ENCODE assay signal across 9 cellular contexts in the genomic region with DNA sequence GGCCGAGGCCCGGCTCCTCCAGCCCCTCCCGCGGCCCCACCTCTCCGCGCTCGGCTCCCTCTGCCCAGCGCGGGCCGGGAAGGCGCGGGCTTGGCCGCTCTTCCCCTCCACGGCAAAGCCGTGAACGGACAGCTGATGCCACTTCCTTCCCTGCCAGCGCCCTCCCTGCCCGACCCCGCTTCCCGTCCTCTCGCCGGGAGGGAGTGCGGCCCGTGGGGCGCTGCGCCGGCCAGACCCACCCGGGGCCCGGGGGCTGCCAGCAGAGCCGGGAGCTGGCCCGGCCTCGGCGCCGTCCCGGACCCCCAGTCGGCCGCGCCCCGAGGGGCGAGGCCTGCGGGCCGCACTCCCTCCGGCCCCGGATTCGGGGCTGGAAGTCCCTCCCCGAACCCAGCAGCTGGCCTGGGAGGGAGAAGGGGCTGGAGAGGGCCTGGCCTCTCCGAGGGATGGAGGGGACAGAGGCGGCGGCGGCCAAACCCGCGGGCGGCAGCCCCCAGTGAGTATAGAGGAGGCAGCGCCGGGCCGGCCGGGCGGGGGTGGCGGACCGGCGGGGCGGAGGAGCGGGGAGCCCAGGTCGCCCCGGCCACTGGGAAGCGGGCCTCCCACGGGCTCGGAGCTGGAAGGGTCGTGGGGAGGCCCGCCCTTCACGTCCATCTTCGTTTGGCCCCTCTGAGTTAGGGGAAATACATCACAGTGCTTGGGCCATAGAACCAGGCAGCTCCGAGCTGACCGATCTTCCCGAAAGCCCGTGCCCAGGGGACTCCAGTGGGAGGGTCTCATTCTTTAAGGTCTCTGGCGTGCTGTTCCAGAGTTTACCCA. TPM values are rescaled to one million over a fixed set of nuclear protein-coding genes. Genes with fewer than 3 reads are reported as not detected.
DNase-seq lines count a peak whose midpoint lies in the region; ATAC-seq, FAIRE-seq and TF ChIP-seq lines count a peak whose summit lies in the region.
"Had no signal": no experiment of that assay in that cellular context is flagged by ENCODE, and none has a peak within 500 bp of the region (broad histone marks: within the 10 kb centered on the region; RNA-seq: fewer than 3 reads in every experiment).

A gene with protein sequence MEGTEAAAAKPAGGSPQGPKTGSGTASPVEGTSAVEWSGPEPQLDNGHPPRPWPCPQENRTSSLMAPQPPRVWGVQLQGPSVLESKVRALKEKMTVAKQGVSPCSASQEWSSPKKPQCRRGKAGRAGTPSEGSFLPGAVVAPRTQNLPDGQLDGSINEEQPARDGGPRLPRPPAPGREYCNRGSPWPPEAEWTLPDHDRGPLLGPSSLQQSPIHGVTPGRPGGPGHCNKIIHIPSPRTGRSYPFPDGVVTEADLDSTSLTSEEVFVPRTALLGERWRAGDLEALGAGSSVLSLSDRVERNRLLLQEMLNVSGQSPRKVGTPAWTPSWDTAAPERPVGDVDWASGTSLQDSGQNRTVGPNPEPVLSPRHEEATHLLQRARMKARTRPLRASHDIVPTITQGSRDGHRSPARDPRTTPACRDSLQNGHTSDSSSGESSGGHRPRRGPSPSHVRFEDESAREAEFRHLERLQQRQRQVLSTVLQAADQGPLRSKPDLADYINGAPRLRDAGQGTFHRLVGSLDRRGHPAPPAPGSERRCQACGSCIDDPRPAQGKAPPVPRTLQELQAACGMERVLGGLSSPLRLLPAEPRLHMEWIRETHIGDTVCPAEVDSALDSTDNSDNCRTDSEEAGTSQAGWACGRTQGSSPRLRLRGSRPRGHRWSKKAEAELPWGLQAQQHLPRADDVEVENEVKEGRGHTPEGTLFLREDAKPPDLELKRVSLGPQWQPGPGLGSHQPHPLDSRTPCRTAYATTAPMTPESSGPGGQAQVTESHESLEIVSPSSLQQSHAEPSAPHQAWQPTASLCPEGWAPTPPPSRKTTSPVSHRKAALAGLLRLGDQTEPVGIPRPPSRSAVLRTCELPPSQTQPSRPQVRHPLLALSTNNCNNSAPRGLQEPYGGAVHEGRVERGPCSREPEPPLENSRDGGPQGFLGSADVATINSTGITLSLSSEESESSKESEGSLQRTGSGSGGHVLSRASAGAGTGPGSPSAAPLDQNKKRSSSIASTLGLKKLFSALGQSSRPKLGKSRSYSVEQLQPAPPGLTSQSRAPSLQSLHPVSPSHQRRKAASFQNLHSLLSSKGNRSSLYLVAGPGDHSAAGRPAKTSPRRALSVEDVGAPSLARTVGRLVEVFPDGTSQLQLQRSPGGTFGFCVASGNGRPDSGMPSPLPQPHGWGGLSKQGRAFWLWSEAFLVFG (plus strand): TSS at position 97 of the 816 bp plus-strand sequence. CDS start 347 bp downstream, at position 444.

- FAIRE-seq in urothelium cell line (lab: Jason Lieb, UNC), result no peak

- no peaks in the 10 kb centered on the region for H3K36me3 ChIP-seq in Panc1 (ENCODE audit: control insufficient read depth, insufficient read depth, low read length)

- DNase-seq in DMS 273 (lab: John Stamatoyannopoulos, UW; ENCODE audit: unreplicated experiment) (peak; percentile 69), DMS 273 treated with DMSO at 0.1 percent for 48 hours (lab: John Stamatoyannopoulos, UW) (no peak), Panc1 (ENCODE audit: low read depth, low spot score) (no peak), epithelial cell of proximal tubule (ENCODE audit: low read depth) (no peak), urothelium cell line (ENCODE audit: low spot score) (peak; percentile 61)

- H3K4me1 ChIP-seq in Panc1 (ENCODE audit: control insufficient read depth, insufficient read depth, low read length), result peaks cover 3% of the 10 kb centered on the region; the same call in 1 of the 2 replicates
- H3K4me1 ChIP-seq in mononuclear cell (ENCODE audit: insufficient read depth, low read length), result peaks cover 13% of the 10 kb centered on the region

- H3K4me3 ChIP-seq in Panc1 (ENCODE audit: low read depth in 2 of 2, low read length in 2 of 2) (peak within 1 kb of the TSS; percentile 47 to 56), epithelial cell of proximal tubule (ENCODE audit: low read depth, low read length) (peak within 1 kb of the TSS; percentile 72), mononuclear cell (ENCODE audit: low read length) (peak within 1 kb of the TSS; percentile 16)

- no peaks in the 10 kb centered on the region for H3K9me3 ChIP-seq in Panc1 (ENCODE audit: control insufficient read depth, insufficient read depth, low read depth, low read length)
- no peaks in the 10 kb centered on the region for H3K9me3 ChIP-seq in mononuclear cell (ENCODE audit: low read depth, low read length)

- POLR2A ChIA-PET in Panc1 (lab: Charles Lee), result interaction anchor here (0.7 kb wide), 2 partner anchors 10 to 60 kb away, joined by 11 to 18 read pairs; no protein-coding TSS in a partner anchor

- in situ Hi-C loops in Panc1 (cut with HindIII; ENCODE audit: low pct_unique_long_range_greater_than_20kb, low sequenced_read_pairs), result no loop called here

- intact Hi-C loops in Panc1 (cut with micrococcal nuclease; ENCODE audit: unreplicated experiment), result no loop called here

- H3K27me3 ChIP-seq in Panc1 (ENCODE audit: control insufficient read depth, insufficient read depth, low read length), result no peaks in the 10 kb centered on the region
- H3K27me3 ChIP-seq in mononuclear cell (ENCODE audit: insufficient read depth, low read length), result peaks cover 28% of the 10 kb centered on the region

- no TSS peak for BruUV-seq in Panc1 (replicated peaks; lab: Mats Ljungman, UMichigan)

- TF ChIP-seq CTCF in Panc1 (IDR thresholded peaks at IDR 0.05) (no peak), epithelial cell of proximal tubule (conservative IDR thresholded peaks at IDR 0.05; ENCODE audit: low read depth, low read length) (no peak)

- ATAC-seq in Panc1 (peak; percentile 69), HG03196 (IDR thresholded peaks at IDR 0.05; ENCODE audit: unreplicated experiment) (no peak), HG03520 (IDR thresholded peaks at IDR 0.05; ENCODE audit: unreplicated experiment) (no peak)

- no peak within 1 kb of the TSS for H3K27ac ChIP-seq in Panc1 (ENCODE audit: low read length)
- H3K27ac ChIP-seq: 22Rv1 had no signal

- CTCF ChIA-PET in Panc1 (lab: Charles Lee), result no interaction called here

RNA-seq across cellular contexts. Expression of the gene that starts here (rescaled TPM):
- total RNA-seq in Panc1 (2021; ENCODE audit: unreplicated experiment), result 0.80 TPM
- 1.5 TPM for polyA plus RNA-seq in Panc1 (2012; ENCODE audit: insufficient read length)
- 1.7 and 5.1 TPM in 2 replicates for total RNA-seq in epithelial cell of proximal tubule
- total RNA-seq in mononuclear cell, result 2.0 TPM

Comparison
In these comparisons a context has a peak if more than half of its experiments do, and no peak if none do; other contexts are left out.
1. DNase-seq: peak in DMS 273 (single experiment) and urothelium cell line (single experiment); none in DMS 273 treated with DMSO at 0.1 percent for 48 hours (single experiment), Panc1 (single experiment) and epithelial cell of proximal tubule (single experiment).
2. H3K4me3 ChIP-seq: peak in every context shown above with its lines; median percentile 72 in epithelial cell of proximal tubule; 52 in Panc1; 16 in mononuclear cell.